Comparison of ENCODE assay signal across 8 cellular contexts in the genomic region with DNA sequence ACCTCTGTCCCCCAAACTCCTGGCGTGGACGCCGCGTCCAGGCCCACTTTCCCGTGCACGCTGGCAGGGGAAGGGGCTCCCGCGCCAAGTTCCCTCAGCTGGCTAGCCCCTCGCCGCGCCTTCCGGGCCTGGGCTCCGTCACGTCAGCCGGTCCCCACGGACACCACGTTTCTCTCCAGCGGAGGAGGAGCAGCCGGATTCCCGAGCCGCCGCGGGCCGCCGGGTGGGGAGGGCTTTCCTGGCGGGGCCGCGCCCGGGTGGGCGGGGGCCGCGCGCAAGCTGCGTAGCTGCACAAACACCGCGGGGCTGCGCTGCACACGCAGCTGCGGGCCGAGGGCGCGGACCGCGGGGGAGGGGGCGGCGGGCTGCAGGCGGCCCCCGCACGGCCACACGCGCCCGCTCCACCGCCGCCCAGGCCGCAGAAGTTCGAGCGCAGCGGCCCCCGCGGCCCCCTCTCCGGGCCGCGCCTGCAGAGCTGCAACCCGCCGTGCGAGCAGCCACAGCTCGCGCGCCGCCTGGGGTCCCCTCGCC. TPM values are rescaled to one million over a fixed set of nuclear protein-coding genes. Genes with fewer than 3 reads are reported as not detected.
DNase-seq lines count a peak whose midpoint lies in the region; ATAC-seq lines count a peak whose summit lies in the region.

No MANE protein-coding gene starts in this region.

- no peak overlapping the region for H4K8ac ChIP-seq in neuronal stem cell (ENCODE audit: low read depth, low read length)

- no peak overlapping the region for H2BK5ac ChIP-seq in neuronal stem cell (ENCODE audit: low read length)

- no peak overlapping the region for H3K4ac ChIP-seq in neuronal stem cell (ENCODE audit: low read length)

- peak overlapping the region; percentile 78 for H3K14ac ChIP-seq in neuronal stem cell (ENCODE audit: low read length)

- DNase-seq in NCI-H1092 (lab: John Stamatoyannopoulos, UW) (peak; percentile 13), NCI-H1092 treated with DMSO at 0.1 percent for 48 hours (lab: John Stamatoyannopoulos, UW) (no peak), NCI-H2171 treated with DMSO at 0.1 percent for 48 hours (lab: John Stamatoyannopoulos, UW) (peak; percentile 55), glomerular visceral epithelial cell (ENCODE audit: extremely low spot score) (peak; percentile 60), neuronal stem cell (ENCODE audit: low spot score) (no peak), MV-4-11 (lab: John Stamatoyannopoulos, UW) (no peak)
- no peak for DNase-seq in activated naive CD4-positive, alpha-beta T cell treated with anti-CD3 and anti-CD28 coated beads, Interleukin-2, amount 50 U/mL, for 72 hours (ENCODE audit: low spot score in 2 of 2)

- no CpG with 5 or more reads among the region's 71 CpGs for WGBS in neuronal stem cell (ENCODE audit: extremely low coverage in 2 of 2, insufficient read length in 2 of 2, insufficient replicate concordance in 1 of 2), 2 donors

- peak overlapping the region; percentile 96 for H3K9ac ChIP-seq in neuronal stem cell (ENCODE audit: low read depth, low read length, poor library complexity)

- no peaks in the 10 kb centered on the region for H3K36me3 ChIP-seq in neuronal stem cell (replicated peaks in 1 of 2; ENCODE audit: control insufficient read depth in 2 of 2, insufficient read depth in 2 of 2, low read length in 2 of 2)

- no peak overlapping the region for H4K91ac ChIP-seq in neuronal stem cell (ENCODE audit: low read depth, low read length, poor library complexity)

- H3K18ac ChIP-seq in neuronal stem cell (ENCODE audit: low read length): peak overlapping the region; percentile 96

- peak overlapping the region; percentile 1 for H2BK15ac ChIP-seq in neuronal stem cell (ENCODE audit: low read length)

- H3K23ac ChIP-seq in neuronal stem cell (ENCODE audit: low read depth, low read length, poor library complexity): peak overlapping the region; percentile 90

- no peaks in the 10 kb centered on the region for H3K9me3 Mint-ChIP-seq in activated naive CD4-positive, alpha-beta T cell treated with anti-CD3 and anti-CD28 coated beads, Interleukin-2, amount 50 U/mL, for 72 hours

- peak overlapping the region; percentile 76 to 87 for H3K4me3 ChIP-seq in neuronal stem cell (ENCODE audit: low read length in 2 of 2)

- ATAC-seq in activated naive CD4-positive, alpha-beta T cell treated with anti-CD3 and anti-CD28 coated beads, Interleukin-2, amount 50 U/mL, for 72 hours: no peak
- ATAC-seq in GM21526 (IDR thresholded peaks at IDR 0.05; ENCODE audit: low FRiP score, unreplicated experiment): no peak

- peaks cover 6% of the 10 kb centered on the region for H3K79me1 ChIP-seq in neuronal stem cell (ENCODE audit: low read depth, low read length)

- H3K27ac ChIP-seq in neuronal stem cell (replicated peaks; ENCODE audit: low read length): no peak overlapping the region

- peaks cover 23 to 47% of the 10 kb centered on the region in 2 donors for H3K4me1 ChIP-seq in neuronal stem cell (ENCODE audit: control insufficient read depth in 2 of 2, insufficient read depth in 1 of 2, low read depth in 1 of 2, low read length in 2 of 2)

- H3K36me3 Mint-ChIP-seq in activated naive CD4-positive, alpha-beta T cell treated with anti-CD3 and anti-CD28 coated beads, Interleukin-2, amount 50 U/mL, for 72 hours: peaks cover 29 to 32% of the 10 kb centered on the region in 2 donors

- H2AK5ac ChIP-seq in neuronal stem cell (ENCODE audit: low read depth, low read length): no peak overlapping the region

- peak overlapping the region; percentile 69 for H2BK120ac ChIP-seq in neuronal stem cell (ENCODE audit: low read depth, low read length)

- peak overlapping the region; percentile 90 for H2AFZ ChIP-seq in neuronal stem cell (ENCODE audit: low read length)

- H3K27me3 ChIP-seq in neuronal stem cell (ENCODE audit: control insufficient read depth in 3 of 3, insufficient read depth in 3 of 3, low read depth in 1 of 3, low read length in 3 of 3): peaks cover 0 to 12% (median 0%) of the 10 kb centered on the region in 3 experiments

- H3K4me2 ChIP-seq in neuronal stem cell (ENCODE audit: insufficient read depth, low read length, poor library complexity, severe bottlenecking): peak overlapping the region; percentile 99

- H3K9me3 ChIP-seq in neuronal stem cell (replicated peaks in 1 of 2; ENCODE audit: control insufficient read depth in 2 of 2, insufficient read depth in 1 of 2, low read depth in 1 of 2, low read length in 2 of 2): no peaks in the 10 kb centered on the region

- no peak overlapping the region for H2BK12ac ChIP-seq in neuronal stem cell (ENCODE audit: low read length)

- H3K27ac Mint-ChIP-seq in activated naive CD4-positive, alpha-beta T cell treated with anti-CD3 and anti-CD28 coated beads, Interleukin-2, amount 50 U/mL, for 72 hours: peak overlapping the region; percentile 44 to 99

RNA-seq across cellular contexts. Expression of a gene that starts 45.1 kb away (rescaled TPM):
- total RNA-seq in activated naive CD4-positive, alpha-beta T cell treated with anti-CD3 and anti-CD28 coated beads, Interleukin-2, amount 50 U/mL, for 72 hours: 10 to 100 TPM; 26.7 to 29.2 TPM
- 48.0 TPM for polyA plus RNA-seq in neuronal stem cell (2013, experiment 1 of 2)
- polyA plus RNA-seq in neuronal stem cell (2013, experiment 2 of 2): 49.4 TPM

Comparison
In these comparisons a context has a peak if more than half of its experiments do, and no peak if none do; other contexts are left out.
1. DNase-seq: peak in NCI-H1092 (single experiment), NCI-H2171 treated with DMSO at 0.1 percent for 48 hours (single experiment) and glomerular visceral epithelial cell (single experiment); none in NCI-H1092 treated with DMSO at 0.1 percent for 48 hours (single experiment), activated naive CD4-positive, alpha-beta T cell treated with anti-CD3 and anti-CD28 coated beads, Interleukin-2, amount 50 U/mL, for 72 hours (0 of 2), neuronal stem cell (single experiment) and MV-4-11 (single experiment).